8 cellular contexts compared by ENCODE assay signal in genomic region chr3:29050155-29050554, GRCh38.
"Had no signal": no experiment of that assay in that cellular context is flagged by ENCODE, and none has a peak within 500 bp of the region (broad histone marks: within the 10 kb centered on the region; RNA-seq: fewer than 3 reads in every experiment).

No MANE protein-coding gene starts in this region.

- DNase-seq: GDM1, GF-D8 had no signal

- ATAC-seq: GM12878 had no signal

- H3K4me3 ChIP-seq: GM12878 had no signal

- FAIRE-seq: G401.6, GM12878, GM12891, GM12892, GM18507, GM19239 had no signal
